26 cellular contexts compared by ENCODE assay signal in the genomic region with DNA sequence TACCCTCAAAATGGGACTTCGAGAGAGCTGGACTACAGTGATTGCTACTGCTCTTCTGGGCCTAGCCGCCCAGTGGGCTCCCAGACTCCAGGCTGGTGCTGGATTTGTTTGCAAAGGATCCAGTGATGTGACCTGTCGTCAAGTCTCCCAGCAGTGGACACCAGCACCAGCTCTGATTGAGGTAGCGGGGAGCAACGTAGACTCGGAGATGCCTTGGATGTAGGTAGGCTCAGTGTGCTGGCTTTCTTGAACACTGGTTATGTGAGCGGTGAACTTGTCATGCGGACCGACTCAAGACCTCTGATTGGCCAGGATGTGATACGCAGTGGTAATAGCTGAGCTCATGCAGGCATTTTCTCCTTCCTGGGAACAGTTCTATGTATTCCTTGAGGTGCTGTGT. TPM values are rescaled to one million over a fixed set of nuclear protein-coding genes. Genes with fewer than 3 reads are reported as not detected.
"Had no signal": no experiment of that assay in that cellular context is flagged by ENCODE, and none has a peak within 500 bp of the region (broad histone marks: within the 10 kb centered on the region; RNA-seq: fewer than 3 reads in every experiment).

No MANE protein-coding gene starts in this region.

- H3K36me3 ChIP-seq: ascending aorta, brain microvascular endothelial cell, gastrocnemius medialis, suprapubic skin, tibial nerve had no signal

- H3K27ac ChIP-seq: brain microvascular endothelial cell, gastrocnemius medialis, suprapubic skin had no signal

- H3K27me3 ChIP-seq: ascending aorta, brain microvascular endothelial cell, esophagus muscularis mucosa, gastrocnemius medialis, stomach, suprapubic skin, tibial nerve had no signal

- DNase-seq: activated CD4-positive, alpha-beta memory T cell treated with anti-CD3 and anti-CD28 coated beads for 36 hours; activated CD4-positive, alpha-beta T cell treated with anti-CD3 and anti-CD28 coated beads, Interleukin-2, amount 10 ng/mL, durations not matched to agents 24 days and 14 days; activated CD4-positive, CD25-positive, alpha-beta regulatory T cell treated with anti-CD3 and anti-CD28 coated beads, Interleukin-2, amount 50 U/mL, for 72 hours; activated CD8-positive, alpha-beta memory T cell treated with anti-CD3 and anti-CD28 coated beads, Interleukin-2, amount 50 U/mL, for 4 hours; activated gamma-delta T cell; activated naive CD4-positive, alpha-beta T cell treated with anti-CD3 and anti-CD28 coated beads, Interleukin-2, amount 10 ng/mL, durations not matched to agents 7 days and 5 days; activated naive CD8-positive, alpha-beta T cell treated with anti-CD3 and anti-CD28 coated beads, Interleukin-2, amount 10 ng/mL, durations not matched to agents 7 days and 5 days; activated T-cell treated with anti-CD3 and anti-CD28 coated beads, Interleukin-2, amount 50 U/mL, for 1 hour; brain microvascular endothelial cell; caudate nucleus; endodermal cell; gastrocnemius medialis; glutamatergic neuron; left cardiac atrium; natural killer cell; stimulated activated CD4-positive, alpha-beta T cell treated with anti-CD3 and anti-CD28 coated beads, Interleukin-2, amount 100 ng/mL, for 48 hours; stomach; T-helper 17 cell; T1000 had no signal

- FAIRE-seq: keratinocyte had no signal

- H3K4me3 ChIP-seq: ascending aorta, esophagus muscularis mucosa, gastrocnemius medialis, stomach, suprapubic skin, tibial nerve had no signal

- H3K9me3 ChIP-seq: ascending aorta, esophagus muscularis mucosa, gastrocnemius medialis, stomach, suprapubic skin, tibial nerve had no signal

- ATAC-seq: gastrocnemius medialis, natural killer cell, T-helper 17 cell had no signal

RNA-seq across cellular contexts. Expression of a gene that starts 19.4 kb away (rescaled TPM):
- total RNA-seq: activated CD4-positive, alpha-beta T cell treated with anti-CD3 and anti-CD28 coated beads, Interleukin-2, amount 10 ng/mL, durations not matched to agents 24 days and 14 days; activated CD8-positive, alpha-beta memory T cell treated with anti-CD3 and anti-CD28 coated beads for 36 hours; activated naive CD8-positive, alpha-beta T cell treated with anti-CD3 and anti-CD28 coated beads, Interleukin-2, amount 10 ng/mL, durations not matched to agents 7 days and 5 days; activated T-helper 1 cell treated with anti-CD3 and anti-CD28 coated beads, Interleukin-12 subunit alpha, Interleukin-12 subunit beta, Interleukin-2, Interleukin-4 antibody, amounts not matched to agents 30 ng/mL and 10 ng/mL and 1 ng/mL, durations not matched to agents 14 hours and 24 hours and 36 hours; natural killer cell; T-helper 17 cell had no signal
